In genomic region chr9:90907790-90908189, GRCh38 we compare ENCODE assay signal across 25 cellular contexts.
"Had no signal": no experiment of that assay in that cellular context is flagged by ENCODE, and none has a peak within 500 bp of the region (broad histone marks: within the 10 kb centered on the region; RNA-seq: fewer than 3 reads in every experiment).

No MANE protein-coding gene starts in this region.

- H3K9me3 ChIP-seq: heart left ventricle, left ventricle myocardium inferior, ovary, right atrium auricular region, stomach, testis, thyroid gland, transverse colon, upper lobe of right lung had no signal

- H3K9me3 Mint-ChIP-seq: natural killer cell treated with Interleukin-12 subunit alpha and Interleukin-12 subunit beta and Interleukin-15 and Interleukin-18, amount 100 ng/mL, for 72 hours; stimulated activated naive B cell treated with anti-CD40 and anti-IgM and Interleukin-4, amounts not matched to agents 10 μg/mL and 1 μg/mL and 100 μg/mL, for 72 hours had no signal

- H3K4me1 Mint-ChIP-seq: mesothelial cell of epicardium had no signal

- H3K27me3 Mint-ChIP-seq: natural killer cell treated with Interleukin-12 subunit alpha and Interleukin-12 subunit beta and Interleukin-15 and Interleukin-18, amount 100 ng/mL, for 72 hours; stimulated activated naive B cell treated with anti-CD40 and anti-IgM and Interleukin-4, amounts not matched to agents 10 μg/mL and 1 μg/mL and 100 μg/mL, for 72 hours had no signal

- H3K36me3 Mint-ChIP-seq: mesothelial cell of epicardium; naive thymus-derived CD4-positive, alpha-beta T cell had no signal

- H3K27me3 ChIP-seq: heart left ventricle, hepatocyte, ovary, right atrium auricular region, testis, thyroid gland, transverse colon, upper lobe of right lung had no signal

- H3K4me2 ChIP-seq: hepatocyte had no signal

- ATAC-seq: heart left ventricle; naive thymus-derived CD4-positive, alpha-beta T cell; natural killer cell treated with Interleukin-12 subunit alpha and Interleukin-12 subunit beta and Interleukin-15 and Interleukin-18, amount 100 ng/mL, for 72 hours; sciatic nerve; stimulated activated naive B cell treated with anti-CD40 and anti-IgM and Interleukin-4, amounts not matched to agents 10 μg/mL and 1 μg/mL and 100 μg/mL, for 72 hours; stimulated activated naive CD8-positive, alpha-beta T cell treated with anti-CD3 and anti-CD28 coated beads, Interleukin-15, Interleukin-2, amounts not matched to agents 100 U/mL and 50 U/mL, for 24 hours; upper lobe of right lung had no signal

- DNase-seq: heart left ventricle; islet precursor cell; left ventricle myocardium inferior; mesendoderm; naive thymus-derived CD4-positive, alpha-beta T cell; ovary; stimulated activated CD4-positive, alpha-beta T cell treated with anti-CD3 and anti-CD28 coated beads, Interleukin-12 subunit alpha, Interleukin-12 subunit beta, amount 100 ng/mL, for 4 hours; stimulated activated CD4-positive, alpha-beta T cell treated with anti-CD3 and anti-CD28 coated beads, Interleukin-15, amount 100 ng/mL, for 24 hours; stimulated activated CD4-positive, alpha-beta T cell treated with anti-CD3 and anti-CD28 coated beads, Interleukin-2, amount 100 ng/mL, for 24 hours; stimulated activated CD4-positive, alpha-beta T cell treated with anti-CD3 and anti-CD28 coated beads, Interleukin-4, amount 100 ng/mL, for 1 hour; stimulated activated naive B cell treated with anti-CD40 and anti-IgM and Interleukin-4, amounts not matched to agents 10 μg/mL and 1 μg/mL and 100 μg/mL, for 72 hours; stimulated activated naive CD8-positive, alpha-beta T cell treated with anti-CD3 and anti-CD28 coated beads, Interleukin-15, Interleukin-2, amounts not matched to agents 100 U/mL and 50 U/mL, for 24 hours; stomach; testis; thyroid gland; transverse colon; upper lobe of right lung had no signal

- H3K27ac Mint-ChIP-seq: mesothelial cell of epicardium; naive thymus-derived CD4-positive, alpha-beta T cell; natural killer cell treated with Interleukin-12 subunit alpha and Interleukin-12 subunit beta and Interleukin-15 and Interleukin-18, amount 100 ng/mL, for 72 hours; progenitor cell of endocrine pancreas had no signal

- H3K79me2 ChIP-seq: hepatocyte had no signal

- H3K27ac ChIP-seq: heart left ventricle, hepatocyte, left ventricle myocardium inferior, ovary, right atrium auricular region, skin epidermis, stomach, testis, transverse colon, upper lobe of right lung had no signal

- H3K4me3 ChIP-seq: heart left ventricle, hepatocyte, left ventricle myocardium inferior, lung, ovary, right atrium auricular region, skin epidermis, stomach, testis, thyroid gland, transverse colon, upper lobe of right lung had no signal

- H3K36me3 ChIP-seq: heart left ventricle, left ventricle myocardium inferior, ovary, right atrium auricular region, stomach, thyroid gland, transverse colon, upper lobe of right lung had no signal

- H3K4me1 ChIP-seq: heart left ventricle, left ventricle myocardium inferior, right atrium auricular region, stomach, testis, transverse colon, upper lobe of right lung had no signal

- H2AFZ ChIP-seq: hepatocyte had no signal

- H3K4me3 Mint-ChIP-seq: mesothelial cell of epicardium; naive thymus-derived CD4-positive, alpha-beta T cell; natural killer cell treated with Interleukin-12 subunit alpha and Interleukin-12 subunit beta and Interleukin-15 and Interleukin-18, amount 100 ng/mL, for 72 hours; stimulated activated naive B cell treated with anti-CD40 and anti-IgM and Interleukin-4, amounts not matched to agents 10 μg/mL and 1 μg/mL and 100 μg/mL, for 72 hours had no signal
